15 cellular contexts compared by ENCODE assay signal in the genomic region with DNA sequence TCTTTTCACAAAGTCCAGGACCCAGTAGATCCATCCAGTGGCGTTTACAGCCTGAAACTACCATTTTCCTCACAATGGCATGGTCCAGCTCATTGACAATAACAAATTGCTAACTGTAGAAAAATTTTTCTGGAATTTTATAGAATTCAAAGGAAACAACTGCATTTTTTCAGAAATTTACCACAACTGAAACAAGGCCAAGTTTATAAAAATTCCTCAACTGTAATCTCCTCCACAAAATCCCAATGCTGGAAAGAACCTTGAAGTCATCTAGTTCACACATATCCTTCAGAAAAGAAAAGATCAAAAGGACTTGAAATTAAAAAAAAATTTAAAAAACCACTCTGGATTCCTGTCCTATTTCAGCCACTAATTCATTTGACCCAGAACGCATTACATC.
DNase-seq lines count a peak whose midpoint lies in the region; ATAC-seq and TF ChIP-seq lines count a peak whose summit lies in the region.
"Had no signal": no experiment of that assay in that cellular context is flagged by ENCODE, and none has a peak within 500 bp of the region (broad histone marks: within the 10 kb centered on the region; RNA-seq: fewer than 3 reads in every experiment).

No MANE protein-coding gene starts in this region.

- no peak overlapping the region for H3K27ac ChIP-seq in heart right ventricle
- H3K27ac ChIP-seq: SJSA1 had no signal

- in situ Hi-C loops in astrocyte of the cerebellum (cut with HindIII; ENCODE audit: low sequenced_read_pairs) = no loop called here

- TF ChIP-seq CTCF in astrocyte of the cerebellum (IDR thresholded peaks at IDR 0.05; ENCODE audit: low read depth, low read length, missing control alignments) = no peak
- no peak for TF ChIP-seq CTCF in heart right ventricle (IDR thresholded peaks at IDR 0.05)

- intact Hi-C loops in heart right ventricle (cut with DNase I) = no loop called here

- DNase-seq in HS-27A (ENCODE audit: low read depth) (peak; percentile 50), astrocyte of the cerebellum (ENCODE audit: low read depth) (peak; percentile 35), fibroblast of peridontal ligament (ENCODE audit: extremely low read depth) (peak; percentile 72), Ammon's horn (ENCODE audit: low spot score) (no peak), heart right ventricle (no peak), SHP77 treated with DMSO at 0.1 percent for 48 hours (lab: John Stamatoyannopoulos, UW) (no peak)
- DNase-seq: AML-193, DND-41, GDM1, NCI-H1417 treated with DMSO at 0.1 percent for 48 hours, NCI-H187 treated with DMSO at 0.1 percent for 48 hours, NCI-H345, NCI-H524 treated with DMSO at 0.1 percent for 48 hours had no signal

- WGBS in heart right ventricle, 2 donors = 91 to 99% methylated on average over 2 of the region's 2 CpGs

- no peaks in the 10 kb centered on the region for H3K36me3 ChIP-seq in heart right ventricle
- H3K36me3 ChIP-seq: SJSA1 had no signal

- no peak overlapping the region for H3K4me3 ChIP-seq in astrocyte of the cerebellum (ENCODE audit: low read depth, low read length)
- no peak overlapping the region for H3K4me3 ChIP-seq in heart right ventricle
- H3K4me3 ChIP-seq: SJSA1 had no signal

- ATAC-seq in heart right ventricle (no peak), GM18511 (IDR thresholded peaks at IDR 0.05; ENCODE audit: unreplicated experiment) (no peak)

- no peaks in the 10 kb centered on the region for H3K9me3 ChIP-seq in heart right ventricle
- H3K9me3 ChIP-seq: SJSA1 had no signal

- peaks cover 0 to 12% (median 0%) of the 10 kb centered on the region in 9 donors for H3K4me1 ChIP-seq in heart right ventricle
- H3K4me1 ChIP-seq: SJSA1 had no signal

- H3K27me3 ChIP-seq in heart right ventricle = no peaks in the 10 kb centered on the region
- H3K27me3 ChIP-seq: SJSA1 had no signal

Comparison
In these comparisons a context has a peak if more than half of its experiments do, and no peak if none do; other contexts are left out.
1. DNase-seq: peak in HS-27A (single experiment), astrocyte of the cerebellum (single experiment) and fibroblast of peridontal ligament (single experiment); none in Ammon's horn (single experiment), heart right ventricle (0 of 2) and SHP77 treated with DMSO at 0.1 percent for 48 hours (single experiment).